In genomic region chr17:31310260-31310659, GRCh38 we compare ENCODE assay signal across 11 cellular contexts. TPM values are rescaled to one million over a fixed set of nuclear protein-coding genes. Genes with fewer than 3 reads are reported as not detected.
DNase-seq lines count a peak whose midpoint lies in the region; ATAC-seq lines count a peak whose summit lies in the region.
"Had no signal": no experiment of that assay in that cellular context is flagged by ENCODE, and none has a peak within 500 bp of the region (broad histone marks: within the 10 kb centered on the region; RNA-seq: fewer than 3 reads in every experiment).

No MANE protein-coding gene starts in this region.

- peak overlapping the region; percentile 47 for H3K27ac ChIP-seq in substantia nigra (ENCODE audit: low read depth, low read length, poor library complexity, severe bottlenecking)

- H3K4me1 Mint-ChIP-seq in effector memory CD8-positive, alpha-beta T cell (ENCODE audit: low read depth in 2 of 2) = peaks cover 32 to 65% of the 10 kb centered on the region in 2 donors

- H3K9me3 Mint-ChIP-seq in effector memory CD8-positive, alpha-beta T cell = no peaks in the 10 kb centered on the region

- H3K27me3 Mint-ChIP-seq in effector memory CD8-positive, alpha-beta T cell = no peaks in the 10 kb centered on the region

- H3K27ac Mint-ChIP-seq in effector memory CD8-positive, alpha-beta T cell = peak overlapping the region; percentile 80 to 92

- peak overlapping the region; percentile 83 to 95 for H3K4me3 Mint-ChIP-seq in effector memory CD8-positive, alpha-beta T cell

- DNase-seq in SIG-M5 treated with dmso at 0.1 percent for 504 hours (lab: John Stamatoyannopoulos, UW; ENCODE audit: unreplicated experiment) (peak; percentile 68), SIG-M5 (lab: John Stamatoyannopoulos, UW) (no peak), substantia nigra (lab: John Stamatoyannopoulos, UW) (peak in 1 of 49 donors; percentile 4), A172 (ENCODE audit: low spot score) (no peak), ureter (ENCODE audit: low spot score) (no peak)
- DNase-seq in activated CD4-positive, alpha-beta T cell treated with anti-CD3 and anti-CD28 coated beads, Interleukin-2, amount 50 U/mL, for 1 hour = peak; percentile 60
- DNase-seq in effector memory CD8-positive, alpha-beta T cell = peak in 1 of 3 experiments; percentile 23
- DNase-seq: foreskin melanocyte, NCI-H510A had no signal

- ATAC-seq in effector memory CD8-positive, alpha-beta T cell (replicated peaks) = peak; percentile 61
- no peak for ATAC-seq in HG03175 (IDR thresholded peaks at IDR 0.05; ENCODE audit: unreplicated experiment)

- peaks cover 30% of the 10 kb centered on the region for H3K36me3 Mint-ChIP-seq in effector memory CD8-positive, alpha-beta T cell (ENCODE audit: insufficient read depth)

RNA-seq across cellular contexts. Expression of gene EVI2B, which starts 3.6 kb away (rescaled TPM):
- total RNA-seq in A172 (2014; rRNA removed; shearing (Covaris generic)) = 0.24 and 0.60 TPM in 2 replicates
- total RNA-seq in ureter = 6.5 TPM
- total RNA-seq: osteocyte had no signal

RNA-seq across cellular contexts. Expression of gene EVI2A, which starts 11.2 kb away (rescaled TPM):
- total RNA-seq in A172 (2014; rRNA removed; shearing (Covaris generic)) = 14.8 and 16.1 TPM in 2 replicates
- total RNA-seq in ureter = 2.7 TPM
- total RNA-seq: osteocyte had no signal

RNA-seq across cellular contexts. Expression of gene OMG, which starts 13.2 kb away (rescaled TPM):
- not detected in 2 replicates for total RNA-seq in A172 (2014; rRNA removed; shearing (Covaris generic))
- not detected for total RNA-seq in ureter
- total RNA-seq: osteocyte had no signal

Comparison
In these comparisons a context has a peak if more than half of its experiments do, and no peak if none do; other contexts are left out.
1. DNase-seq: peak in SIG-M5 treated with dmso at 0.1 percent for 504 hours (single experiment) and activated CD4-positive, alpha-beta T cell treated with anti-CD3 and anti-CD28 coated beads, Interleukin-2, amount 50 U/mL, for 1 hour (single experiment); none in SIG-M5 (single experiment), A172 (single experiment) and ureter (single experiment).